In the genomic region with DNA sequence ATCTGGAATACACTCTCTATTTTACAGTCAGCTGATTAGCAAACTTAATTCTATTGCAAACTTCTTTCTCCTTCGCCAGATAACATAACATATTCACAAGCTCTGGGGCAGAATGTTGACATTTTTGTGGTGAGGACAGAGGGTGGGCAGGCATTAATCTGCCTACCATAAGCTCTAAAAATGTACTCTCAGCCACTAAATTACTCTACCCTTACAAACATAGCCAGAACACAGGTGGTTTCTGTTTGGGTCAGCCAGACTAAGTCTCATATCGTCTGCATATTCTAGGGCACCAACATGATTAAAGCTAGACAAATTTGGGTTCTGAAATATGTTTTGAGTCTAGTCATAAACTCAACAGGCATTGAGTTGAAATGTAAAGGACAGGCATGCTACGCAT, we compare ENCODE assay signal across 29 cellular contexts.
DNase-seq lines count a peak whose midpoint lies in the region; ATAC-seq and TF ChIP-seq lines count a peak whose summit lies in the region.
"Had no signal": no experiment of that assay in that cellular context is flagged by ENCODE, and none has a peak within 500 bp of the region (broad histone marks: within the 10 kb centered on the region; RNA-seq: fewer than 3 reads in every experiment).

No MANE protein-coding gene starts in this region.

- H3F3A ChIP-seq in GM23248 (ENCODE audit: insufficient read depth) (peaks cover 26% of the 10 kb centered on the region), SK-N-SH (replicated peaks; ENCODE audit: insufficient read depth) (peaks cover 6% of the 10 kb centered on the region)

- H3K79me2 ChIP-seq in GM23248 (ENCODE audit: insufficient read depth) = no peaks in the 10 kb centered on the region
- no peaks in the 10 kb centered on the region for H3K79me2 ChIP-seq in SK-N-SH (ENCODE audit: insufficient read depth)

- POLR2A ChIA-PET in AG04449 (lab: Yijun Ruan, JAX) (no interaction called here), SK-N-SH (lab: Yijun Ruan, JAX) (no interaction called here)

- DNase-seq in AG04449 (ENCODE audit: low read depth, low spot score) (peak; percentile 67), GM23248 (peak; percentile 18), SK-N-SH (no peak), fibroblast of villous mesenchyme (ENCODE audit: low read depth) (peak; percentile 57), NCI-H526 treated with DMSO at 0.1 percent for 48 hours (lab: John Stamatoyannopoulos, UW) (no peak), mucosa of gallbladder (ENCODE audit: low spot score) (no peak)
- DNase-seq in activated naive CD4-positive, alpha-beta T cell treated with Interleukin-2 at 50 U/mL for 16 hours = no peak
- DNase-seq: activated B cell treated with CpG ODN at 0.5 μM for 24 hours; activated CD4-positive, alpha-beta T cell treated with anti-CD3 and anti-CD28 coated beads, Interleukin-2, amount 50 U/mL, for 48 hours; activated gamma-delta T cell treated with Interleukin-2 at 50 U/mL for 16 hours; amygdala; cerebellar nuclear complex; effector CD8-positive, alpha-beta T cell; glutamatergic neuron; KG1; midbrain; NCI-H1048; NCI-H2029 treated with DMSO at 0.1 percent for 48 hours; small intestine; stimulated activated CD4-positive, alpha-beta T cell treated with anti-CD3 and anti-CD28 coated beads, Interleukin-4, amount 100 ng/mL, for 4 hours; stimulated activated naive CD8-positive, alpha-beta T cell treated with anti-CD3 and anti-CD28 coated beads, Interleukin-15, amount 100 ng/mL, for 72 hours had no signal

- H3K9ac ChIP-seq in GM23248 (no peak overlapping the region), SK-N-SH (no peak overlapping the region)
- H3K9ac ChIP-seq: neural progenitor cell had no signal

- H3K9me3 ChIP-seq in GM23248 (ENCODE audit: low read depth) (no peaks in the 10 kb centered on the region), SK-N-SH (no peaks in the 10 kb centered on the region)
- H3K9me3 ChIP-seq: esophagus muscularis mucosa, prostate gland, SJSA1 had no signal

- CTCF ChIA-PET in AG04449 (lab: Yijun Ruan, JAX) = no interaction called here
- CTCF ChIA-PET in SK-N-SH (lab: Yijun Ruan, JAX) = interaction anchor here (1.1 kb wide), 1 partner anchor 19 kb away, joined by 3 read pairs; no protein-coding TSS in a partner anchor

- H3K4me2 ChIP-seq in GM23248 (ENCODE audit: unreplicated experiment) = peak overlapping the region; percentile 15
- H3K4me2 ChIP-seq in SK-N-SH = no peak overlapping the region
- H3K4me2 ChIP-seq: GM23338, neural progenitor cell had no signal

- TF ChIP-seq CTCF in AG04449 (IDR thresholded peaks at IDR 0.05; ENCODE audit: insufficient read depth, low read length, missing control alignments) (no peak), SK-N-SH (IDR thresholded peaks at IDR 0.05) (no peak), fibroblast of villous mesenchyme (IDR thresholded peaks at IDR 0.05; ENCODE audit: insufficient read depth, low read depth, low read length) (no peak)

- WGBS in GM23248 (ENCODE audit: low coverage in 1 of 2, low lambda C conversion rate in 2 of 2, missing lambda C conversion rate in 2 of 2), 2 experiments = 46 to 56% methylated on average over 3 of the region's 3 CpGs
- WGBS in SK-N-SH (ENCODE audit: low lambda C conversion rate) = 74% methylated on average over 3 of the region's 3 CpGs

- H3K27me3 ChIP-seq in GM23248 (replicated peaks; ENCODE audit: insufficient read depth) = no peaks in the 10 kb centered on the region
- no peaks in the 10 kb centered on the region for H3K27me3 ChIP-seq in SK-N-SH (ENCODE audit: insufficient read depth)
- H3K27me3 ChIP-seq: esophagus muscularis mucosa, neural progenitor cell, SJSA1 had no signal

- no peak overlapping the region for H3K4me3 ChIP-seq in AG04449 (ENCODE audit: low read depth, low read length)
- H3K4me3 ChIP-seq in GM23248 = no peak overlapping the region
- H3K4me3 ChIP-seq in SK-N-SH (ENCODE audit: low read depth in 2 of 2, low read length in 1 of 2) = no peak overlapping the region
- no peak overlapping the region for H3K4me3 ChIP-seq in fibroblast of villous mesenchyme (ENCODE audit: low read depth, low read length)
- H3K4me3 ChIP-seq: esophagus muscularis mucosa, GM12878, GM23338, neural progenitor cell, prostate gland, SJSA1 had no signal

- in situ Hi-C loops in GM23248 (cut with MboI) = no loop called here

- H2AFZ ChIP-seq in GM23248 (no peak overlapping the region), SK-N-SH (ENCODE audit: low read depth) (no peak overlapping the region)
- H2AFZ ChIP-seq: GM23338, neural progenitor cell had no signal

- peaks cover 8% of the 10 kb centered on the region for H3K4me1 ChIP-seq in GM23248 (ENCODE audit: insufficient read depth)
- H3K4me1 ChIP-seq in SK-N-SH (ENCODE audit: control insufficient read depth in 1 of 2, insufficient read depth in 2 of 2, low read depth in 1 of 2, low read length in 1 of 2) = no peaks in the 10 kb centered on the region; a peak in 1 of 4 replicates
- H3K4me1 ChIP-seq: esophagus muscularis mucosa, neural progenitor cell, prostate gland, SJSA1 had no signal

- no peak for ATAC-seq in GM18520 (IDR thresholded peaks at IDR 0.05; ENCODE audit: unreplicated experiment)
- ATAC-seq: GM12878; GM23338; left lobe of liver; stimulated activated naive CD8-positive, alpha-beta T cell treated with anti-CD3 and anti-CD28 coated beads, Interleukin-15, amount 100 ng/mL, for 72 hours had no signal

- H3K36me3 ChIP-seq in GM23248 (ENCODE audit: low read depth) = no peaks in the 10 kb centered on the region
- H3K36me3 ChIP-seq in SK-N-SH (replicated peaks in 1 of 2; ENCODE audit: control insufficient read depth in 1 of 2, insufficient read depth in 2 of 2, low read length in 1 of 2) = no peaks in the 10 kb centered on the region
- H3K36me3 ChIP-seq: esophagus muscularis mucosa, neural progenitor cell, prostate gland, SJSA1 had no signal

- TF ChIP-seq EP300 in SK-N-SH (IDR thresholded peaks at IDR 0.05; ENCODE audit: borderline replicate concordance in 1 of 2, low read depth in 1 of 2, low read length in 1 of 2) = no peak

- H3K27ac ChIP-seq in GM23248 (no peak overlapping the region), SK-N-SH (ENCODE audit: low read depth in 2 of 2, low read length in 1 of 2) (peak overlapping the region; percentile 11 to 22; a peak in 2 of 4 replicates)
- H3K27ac ChIP-seq: esophagus muscularis mucosa, neural progenitor cell, prostate gland, SJSA1 had no signal

- TF ChIP-seq RAD21 in SK-N-SH (IDR thresholded peaks at IDR 0.05; ENCODE audit: low read length) = no peak

- peaks cover 5% of the 10 kb centered on the region for H3K9me2 ChIP-seq in GM23248 (ENCODE audit: insufficient read depth)
- no peaks in the 10 kb centered on the region for H3K9me2 ChIP-seq in SK-N-SH

- H4K20me1 ChIP-seq in GM23248 (ENCODE audit: insufficient read depth) (no peaks in the 10 kb centered on the region), SK-N-SH (ENCODE audit: insufficient read depth) (no peaks in the 10 kb centered on the region)

TF ChIP-seq in SK-N-SH, 30 proteins besides CTCF, POLR2A, EP300 and RAD21:
- TF ChIP-seq POLR2AphosphoS5 (IDR thresholded peaks at IDR 0.05; ENCODE audit: low read depth, low read length) (no peak), TCF12 (IDR thresholded peaks at IDR 0.05) (peak; percentile 27; the same call in 1 of the 2 replicates)

Comparison
In these comparisons a context has a peak if more than half of its experiments do, and no peak if none do; other contexts are left out.
1. DNase-seq: peak in AG04449 (single experiment), GM23248 (single experiment) and fibroblast of villous mesenchyme (single experiment); none in SK-N-SH (single experiment), NCI-H526 treated with DMSO at 0.1 percent for 48 hours (single experiment), activated naive CD4-positive, alpha-beta T cell treated with Interleukin-2 at 50 U/mL for 16 hours (single experiment) and mucosa of gallbladder (single experiment).